1 cellular context compared by ENCODE assay signal in the genomic region with DNA sequence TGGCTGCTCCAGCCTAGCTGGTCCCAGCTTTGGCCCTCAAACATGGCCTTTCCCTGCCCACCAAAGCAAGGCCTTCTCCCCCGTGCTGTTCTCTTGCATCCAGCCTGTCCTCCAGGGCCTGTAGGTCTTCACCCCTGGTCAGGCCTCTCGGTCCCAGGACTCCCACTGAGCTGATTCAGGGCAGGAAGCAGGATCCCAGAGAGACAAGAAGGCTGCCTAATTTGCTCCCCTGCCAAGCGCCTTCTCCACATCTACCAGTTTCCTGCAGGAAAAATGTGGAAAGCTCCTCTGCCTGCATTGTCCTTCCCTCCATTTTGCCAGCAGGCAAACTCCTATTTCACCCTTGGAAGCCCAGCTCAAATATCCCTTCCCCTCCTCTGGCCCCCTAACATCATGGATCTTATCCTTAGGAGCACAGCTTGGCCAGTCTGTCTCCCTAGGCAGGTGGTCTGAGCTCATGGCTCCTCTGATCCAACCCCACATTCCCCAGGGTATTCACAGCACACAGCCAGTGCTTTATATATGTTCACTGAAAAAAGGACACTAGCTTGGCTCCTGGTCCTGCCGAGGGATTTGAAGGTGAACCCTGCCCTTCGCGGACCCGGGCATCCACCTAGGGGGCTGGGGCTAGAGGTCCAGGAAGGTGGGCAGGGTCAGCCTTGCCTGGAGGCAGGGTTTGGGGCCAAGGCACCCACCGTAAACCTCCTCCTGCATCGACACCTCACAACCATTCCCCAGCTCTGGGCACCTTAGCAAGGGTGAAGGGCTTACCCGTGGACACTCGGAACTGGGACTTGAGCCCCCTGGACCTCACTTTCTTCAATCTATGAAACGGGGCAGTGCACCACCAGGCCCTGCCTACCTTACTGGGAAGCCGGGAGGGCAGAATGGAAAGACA.
TF ChIP-seq lines count a peak whose summit lies in the region.

No MANE protein-coding gene starts in this region.

TF ChIP-seq in SK-N-SH, 30 proteins besides CTCF, POLR2A, EP300 and RAD21 (continued from another document):
- TF ChIP-seq, protein P1, sequence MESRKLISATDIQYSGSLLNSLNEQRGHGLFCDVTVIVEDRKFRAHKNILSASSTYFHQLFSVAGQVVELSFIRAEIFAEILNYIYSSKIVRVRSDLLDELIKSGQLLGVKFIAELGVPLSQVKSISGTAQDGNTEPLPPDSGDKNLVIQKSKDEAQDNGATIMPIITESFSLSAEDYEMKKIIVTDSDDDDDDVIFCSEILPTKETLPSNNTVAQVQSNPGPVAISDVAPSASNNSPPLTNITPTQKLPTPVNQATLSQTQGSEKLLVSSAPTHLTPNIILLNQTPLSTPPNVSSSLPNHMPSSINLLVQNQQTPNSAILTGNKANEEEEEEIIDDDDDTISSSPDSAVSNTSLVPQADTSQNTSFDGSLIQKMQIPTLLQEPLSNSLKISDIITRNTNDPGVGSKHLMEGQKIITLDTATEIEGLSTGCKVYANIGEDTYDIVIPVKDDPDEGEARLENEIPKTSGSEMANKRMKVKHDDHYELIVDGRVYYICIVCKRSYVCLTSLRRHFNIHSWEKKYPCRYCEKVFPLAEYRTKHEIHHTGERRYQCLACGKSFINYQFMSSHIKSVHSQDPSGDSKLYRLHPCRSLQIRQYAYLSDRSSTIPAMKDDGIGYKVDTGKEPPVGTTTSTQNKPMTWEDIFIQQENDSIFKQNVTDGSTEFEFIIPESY (IDR thresholded peaks at IDR 0.05; ENCODE audit: borderline replicate concordance, low read depth), result no peak
- TF ChIP-seq CHD2 (IDR thresholded peaks at IDR 0.05; ENCODE audit: low read length, partially characterized antibody) (no peak), MXI1 (IDR thresholded peaks at IDR 0.05; ENCODE audit: low read depth, low read length) (no peak), FOXM1 (IDR thresholded peaks at IDR 0.05; ENCODE audit: low read depth) (no peak), SMC3 (IDR thresholded peaks at IDR 0.05; ENCODE audit: low read depth, low read length) (no peak), MEF2A (IDR thresholded peaks at IDR 0.05; ENCODE audit: borderline replicate concordance, low read depth) (no peak), RXRA (IDR thresholded peaks at IDR 0.05; ENCODE audit: borderline replicate concordance, low read depth) (no peak), GATA2 (CRISPR knock-in tag; IDR thresholded peaks at IDR 0.05) (no peak)
- TF ChIP-seq, protein P2, sequence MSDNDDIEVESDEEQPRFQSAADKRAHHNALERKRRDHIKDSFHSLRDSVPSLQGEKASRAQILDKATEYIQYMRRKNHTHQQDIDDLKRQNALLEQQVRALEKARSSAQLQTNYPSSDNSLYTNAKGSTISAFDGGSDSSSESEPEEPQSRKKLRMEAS (IDR thresholded peaks at IDR 0.05; ENCODE audit: low read depth), result no peak
- TF ChIP-seq, protein P3, sequence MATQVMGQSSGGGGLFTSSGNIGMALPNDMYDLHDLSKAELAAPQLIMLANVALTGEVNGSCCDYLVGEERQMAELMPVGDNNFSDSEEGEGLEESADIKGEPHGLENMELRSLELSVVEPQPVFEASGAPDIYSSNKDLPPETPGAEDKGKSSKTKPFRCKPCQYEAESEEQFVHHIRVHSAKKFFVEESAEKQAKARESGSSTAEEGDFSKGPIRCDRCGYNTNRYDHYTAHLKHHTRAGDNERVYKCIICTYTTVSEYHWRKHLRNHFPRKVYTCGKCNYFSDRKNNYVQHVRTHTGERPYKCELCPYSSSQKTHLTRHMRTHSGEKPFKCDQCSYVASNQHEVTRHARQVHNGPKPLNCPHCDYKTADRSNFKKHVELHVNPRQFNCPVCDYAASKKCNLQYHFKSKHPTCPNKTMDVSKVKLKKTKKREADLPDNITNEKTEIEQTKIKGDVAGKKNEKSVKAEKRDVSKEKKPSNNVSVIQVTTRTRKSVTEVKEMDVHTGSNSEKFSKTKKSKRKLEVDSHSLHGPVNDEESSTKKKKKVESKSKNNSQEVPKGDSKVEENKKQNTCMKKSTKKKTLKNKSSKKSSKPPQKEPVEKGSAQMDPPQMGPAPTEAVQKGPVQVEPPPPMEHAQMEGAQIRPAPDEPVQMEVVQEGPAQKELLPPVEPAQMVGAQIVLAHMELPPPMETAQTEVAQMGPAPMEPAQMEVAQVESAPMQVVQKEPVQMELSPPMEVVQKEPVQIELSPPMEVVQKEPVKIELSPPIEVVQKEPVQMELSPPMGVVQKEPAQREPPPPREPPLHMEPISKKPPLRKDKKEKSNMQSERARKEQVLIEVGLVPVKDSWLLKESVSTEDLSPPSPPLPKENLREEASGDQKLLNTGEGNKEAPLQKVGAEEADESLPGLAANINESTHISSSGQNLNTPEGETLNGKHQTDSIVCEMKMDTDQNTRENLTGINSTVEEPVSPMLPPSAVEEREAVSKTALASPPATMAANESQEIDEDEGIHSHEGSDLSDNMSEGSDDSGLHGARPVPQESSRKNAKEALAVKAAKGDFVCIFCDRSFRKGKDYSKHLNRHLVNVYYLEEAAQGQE (IDR thresholded peaks at IDR 0.05; ENCODE audit: low read depth, low read length), result no peak
- TF ChIP-seq, protein P4, sequence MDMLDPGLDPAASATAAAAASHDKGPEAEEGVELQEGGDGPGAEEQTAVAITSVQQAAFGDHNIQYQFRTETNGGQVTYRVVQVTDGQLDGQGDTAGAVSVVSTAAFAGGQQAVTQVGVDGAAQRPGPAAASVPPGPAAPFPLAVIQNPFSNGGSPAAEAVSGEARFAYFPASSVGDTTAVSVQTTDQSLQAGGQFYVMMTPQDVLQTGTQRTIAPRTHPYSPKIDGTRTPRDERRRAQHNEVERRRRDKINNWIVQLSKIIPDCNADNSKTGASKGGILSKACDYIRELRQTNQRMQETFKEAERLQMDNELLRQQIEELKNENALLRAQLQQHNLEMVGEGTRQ (IDR thresholded peaks at IDR 0.05; ENCODE audit: borderline replicate concordance, low read depth, low read length), result no peak
